ENCODE assay signal across 11 cellular contexts in the genomic region with DNA sequence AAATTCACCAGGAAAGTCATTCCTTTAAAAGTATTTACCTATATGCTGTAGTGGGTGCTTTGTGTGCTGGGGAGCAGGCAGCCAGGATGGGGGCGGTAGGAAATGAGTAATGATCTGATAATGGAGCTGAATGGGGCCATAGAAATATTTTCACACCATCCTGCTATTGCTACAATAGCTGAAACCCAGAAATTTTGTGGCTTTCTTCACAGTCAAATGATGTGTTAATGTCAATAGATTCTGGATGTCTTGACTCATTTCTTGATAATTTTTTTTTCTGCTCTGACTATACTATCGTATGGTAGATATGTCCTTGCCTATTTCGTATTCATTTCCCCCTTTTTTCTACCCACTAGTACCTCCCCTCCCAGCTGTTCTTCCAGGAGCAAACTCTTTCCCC. TPM values are rescaled to one million over a fixed set of nuclear protein-coding genes. Genes with fewer than 3 reads are reported as not detected.
DNase-seq lines count a peak whose midpoint lies in the region; ATAC-seq lines count a peak whose summit lies in the region.
"Had no signal": no experiment of that assay in that cellular context is flagged by ENCODE, and none has a peak within 500 bp of the region (broad histone marks: within the 10 kb centered on the region; RNA-seq: fewer than 3 reads in every experiment).

No MANE protein-coding gene starts in this region.

- peaks cover 4% of the 10 kb centered on the region for H3K4me1 Mint-ChIP-seq in activated T-cell treated with anti-CD3 and anti-CD28 coated beads, Interleukin-2, amount 50 U/mL, for 72 hours (ENCODE audit: low read depth)
- H3K4me1 Mint-ChIP-seq in activated T-cell treated with anti-CD3 and anti-CD28 coated beads, Interleukin-2, amount 50 U/mL, for 24 hours (ENCODE audit: low read depth): peaks cover 10% of the 10 kb centered on the region

- H3K9me3 Mint-ChIP-seq in activated T-cell treated with anti-CD3 and anti-CD28 coated beads, Interleukin-2, amount 50 U/mL, for 72 hours: no peaks in the 10 kb centered on the region
- no peaks in the 10 kb centered on the region for H3K9me3 Mint-ChIP-seq in activated T-cell treated with anti-CD3 and anti-CD28 coated beads, Interleukin-2, amount 50 U/mL, for 24 hours

- no peaks in the 10 kb centered on the region for H3K36me3 ChIP-seq in Karpas-422 (ENCODE audit: insufficient read depth, low read length)

- DNase-seq in activated T-cell treated with anti-CD3 and anti-CD28 coated beads, Interleukin-2, amount 50 U/mL, for 72 hours: peak in 1 of 2 donors; percentile 10
- no peak for DNase-seq in activated T-cell treated with anti-CD3 and anti-CD28 coated beads, Interleukin-2, amount 50 U/mL, for 24 hours
- DNase-seq in stimulated activated CD8-positive, alpha-beta memory T cell treated with anti-CD3 and anti-CD28 coated beads, Interleukin-4, amount 100 ng/mL, for 48 hours: peak; percentile 25
- no peak for DNase-seq in occipital lobe (lab: John Stamatoyannopoulos, UW)
- no peak for DNase-seq in Karpas-422
- DNase-seq in DMS 273 (lab: John Stamatoyannopoulos, UW; ENCODE audit: unreplicated experiment): no peak
- DNase-seq: erythroblast, NCI-H524 treated with DMSO at 0.1 percent for 48 hours had no signal

- no peak overlapping the region for H3K27ac ChIP-seq in Karpas-422 (ENCODE audit: low read length)

- H3K9me2 ChIP-seq in Karpas-422 (replicated peaks; ENCODE audit: insufficient read depth, low read length): no peaks in the 10 kb centered on the region

- no peaks in the 10 kb centered on the region for H4K20me1 ChIP-seq in Karpas-422 (ENCODE audit: insufficient read depth, low read depth, low read length)

- H3K27ac Mint-ChIP-seq in activated T-cell treated with anti-CD3 and anti-CD28 coated beads, Interleukin-2, amount 50 U/mL, for 72 hours: no peak overlapping the region
- H3K27ac Mint-ChIP-seq in activated T-cell treated with anti-CD3 and anti-CD28 coated beads, Interleukin-2, amount 50 U/mL, for 24 hours: no peak overlapping the region
- H3K27ac Mint-ChIP-seq: activated naive CD4-positive, alpha-beta T cell treated with anti-CD3 and anti-CD28 coated beads, Interleukin-2, amount 50 U/mL, for 72 hours had no signal

- H3K27me3 ChIP-seq in Karpas-422 (ENCODE audit: low read length): no peaks in the 10 kb centered on the region

- H3K27me3 Mint-ChIP-seq in activated T-cell treated with anti-CD3 and anti-CD28 coated beads, Interleukin-2, amount 50 U/mL, for 72 hours (ENCODE audit: low read depth): peaks cover 13% of the 10 kb centered on the region
- H3K27me3 Mint-ChIP-seq in activated T-cell treated with anti-CD3 and anti-CD28 coated beads, Interleukin-2, amount 50 U/mL, for 24 hours: no peaks in the 10 kb centered on the region

- H3K79me2 ChIP-seq in Karpas-422 (ENCODE audit: low read length): no peaks in the 10 kb centered on the region

- H3K36me3 Mint-ChIP-seq in activated T-cell treated with anti-CD3 and anti-CD28 coated beads, Interleukin-2, amount 50 U/mL, for 72 hours (ENCODE audit: insufficient read depth in 2 of 2): no peaks in the 10 kb centered on the region
- no peaks in the 10 kb centered on the region for H3K36me3 Mint-ChIP-seq in activated T-cell treated with anti-CD3 and anti-CD28 coated beads, Interleukin-2, amount 50 U/mL, for 24 hours (ENCODE audit: low read depth)
- H3K36me3 Mint-ChIP-seq: activated naive CD4-positive, alpha-beta T cell treated with anti-CD3 and anti-CD28 coated beads, Interleukin-2, amount 50 U/mL, for 72 hours had no signal

- no peak overlapping the region for H3K9ac ChIP-seq in Karpas-422 (ENCODE audit: low read length)

- no peak overlapping the region for H3K4me2 ChIP-seq in Karpas-422 (ENCODE audit: low read depth, low read length, poor library complexity, severe bottlenecking)

- H3K9me3 ChIP-seq in Karpas-422 (ENCODE audit: low read length): no peaks in the 10 kb centered on the region

- H3K4me3 ChIP-seq in Karpas-422 (ENCODE audit: low read length): no peak overlapping the region

- H3K4me1 ChIP-seq in Karpas-422 (ENCODE audit: low read length): no peaks in the 10 kb centered on the region

- no peak overlapping the region for H2AFZ ChIP-seq in Karpas-422 (ENCODE audit: low read length)

- H3K4me3 Mint-ChIP-seq in activated T-cell treated with anti-CD3 and anti-CD28 coated beads, Interleukin-2, amount 50 U/mL, for 72 hours: no peak overlapping the region
- H3K4me3 Mint-ChIP-seq in activated T-cell treated with anti-CD3 and anti-CD28 coated beads, Interleukin-2, amount 50 U/mL, for 24 hours: no peak overlapping the region

- ATAC-seq in activated T-cell treated with anti-CD3 and anti-CD28 coated beads, Interleukin-2, amount 50 U/mL, for 72 hours (replicated peaks in 1 of 2): peak; percentile 63 to 79
- ATAC-seq in GM21723 (IDR thresholded peaks at IDR 0.05; ENCODE audit: unreplicated experiment): peak; percentile 82
- peak; percentile 85 for ATAC-seq in HG03342 (IDR thresholded peaks at IDR 0.05; ENCODE audit: unreplicated experiment)

RNA-seq across cellular contexts. Expression of a gene that starts 59.5 kb away (rescaled TPM):
- under 1 TPM; 0.14 TPM for total RNA-seq in activated T-cell treated with anti-CD3 and anti-CD28 coated beads, Interleukin-2, amount 50 U/mL, for 72 hours
- total RNA-seq in occipital lobe: 52.4 TPM
- total RNA-seq in Karpas-422 (2014; rRNA removed; shearing (Covaris generic); ENCODE audit: low replicate concordance): 0.79 and 1.1 TPM in 2 replicates
- total RNA-seq: activated naive CD4-positive, alpha-beta T cell treated with anti-CD3 and anti-CD28 coated beads, Interleukin-2, amount 50 U/mL, for 72 hours had no signal

Comparison
In these comparisons a context has a peak if more than half of its experiments do, and no peak if none do; other contexts are left out.
1. RNA of a gene that starts 59.5 kb away (total RNA-seq): 52.4 TPM in occipital lobe (single experiment); 0.79 to 1.1 TPM in Karpas-422 and 0.14 TPM in activated T-cell treated with anti-CD3 and anti-CD28 coated beads, Interleukin-2, amount 50 U/mL, for 72 hours; every median in the first group is over 10 times any median in the second.
2. Peak in every context shown above with its lines, with median percentiles within 50 percentile points of each other: ATAC-seq.